11 cellular contexts compared by ENCODE assay signal in genomic region chr2:73630662-73631266, GRCh38. TPM values are rescaled to one million over a fixed set of nuclear protein-coding genes. Genes with fewer than 3 reads are reported as not detected.
DNase-seq lines count a peak whose midpoint lies in the region; ATAC-seq and TF ChIP-seq lines count a peak whose summit lies in the region.
"Not testable (repeated sequence)": the region's sequence is repeated elsewhere in the genome, so short reads cannot be mapped to it uniquely, and the experiment has no call there.
"Had no signal": no experiment of that assay in that cellular context is flagged by ENCODE, and none has a peak within 500 bp of the region (broad histone marks: within the 10 kb centered on the region; RNA-seq: fewer than 3 reads in every experiment).

No MANE protein-coding gene starts in this region.

- not testable (repeated sequence) for H3K27me3 Mint-ChIP-seq in activated naive CD8-positive, alpha-beta T cell treated with anti-CD3 and anti-CD28 coated beads, Interleukin-2, amount 50 U/mL, for 24 hours

- H3K4me3 Mint-ChIP-seq in activated naive CD8-positive, alpha-beta T cell treated with anti-CD3 and anti-CD28 coated beads, Interleukin-2, amount 50 U/mL, for 24 hours = not testable (repeated sequence)

- not testable (repeated sequence) for H3K23ac ChIP-seq in mesendoderm (ENCODE audit: low read length)

- not testable (repeated sequence) for H3K9ac ChIP-seq in mesendoderm (ENCODE audit: low read length)

- not testable (repeated sequence) for H3K4ac ChIP-seq in mesendoderm (ENCODE audit: low read depth, low read length)

- not testable (repeated sequence) for H3K27ac ChIP-seq in RWPE2 (ENCODE audit: poor library complexity, severe bottlenecking); mesendoderm (ENCODE audit: low read depth, low read length); upper lobe of right lung

- H3K9me3 Mint-ChIP-seq in activated naive CD8-positive, alpha-beta T cell treated with anti-CD3 and anti-CD28 coated beads, Interleukin-2, amount 50 U/mL, for 24 hours = peaks cover 13% of the 10 kb centered on the region

- TF ChIP-seq CTCF in RWPE2 (IDR thresholded peaks at IDR 0.05; ENCODE audit: poor library complexity, severe bottlenecking) (peak; percentile 40), fibroblast of the aortic adventitia (IDR thresholded peaks at IDR 0.05; ENCODE audit: insufficient read depth, low read length) (peak; percentile 49), upper lobe of right lung (IDR thresholded peaks at IDR 0.05) (peak; percentile 58)

- not testable (repeated sequence) for H3K27me3 ChIP-seq in RWPE2 (ENCODE audit: insufficient read depth, poor library complexity, severe bottlenecking); mesendoderm (ENCODE audit: insufficient read depth, low read length, poor library complexity); upper lobe of right lung

- not testable (repeated sequence) for H3K36me3 Mint-ChIP-seq in activated naive CD8-positive, alpha-beta T cell treated with anti-CD3 and anti-CD28 coated beads, Interleukin-2, amount 50 U/mL, for 24 hours (ENCODE audit: low read depth)

- H2BK120ac ChIP-seq in mesendoderm (ENCODE audit: low read depth, low read length) = not testable (repeated sequence)

- H3K27ac Mint-ChIP-seq in activated naive CD8-positive, alpha-beta T cell treated with anti-CD3 and anti-CD28 coated beads, Interleukin-2, amount 50 U/mL, for 24 hours = not testable (repeated sequence)

- not testable (repeated sequence) for H4K5ac ChIP-seq in mesendoderm (ENCODE audit: low read length)

- H3K79me1 ChIP-seq in mesendoderm (ENCODE audit: low read length) = not testable (repeated sequence)

- not testable (repeated sequence) for H3K79me2 ChIP-seq in mesendoderm (ENCODE audit: control insufficient read depth, insufficient read depth, low read length)

- H3K4me1 ChIP-seq in RWPE2 (ENCODE audit: insufficient read depth, poor library complexity, severe bottlenecking); mesendoderm (ENCODE audit: control insufficient read depth, low read depth, low read length); upper lobe of right lung: not testable (repeated sequence)

- not testable (repeated sequence) for H3K4me2 ChIP-seq in mesendoderm (ENCODE audit: low read length)

- ATAC-seq in GM21723 (IDR thresholded peaks at IDR 0.05; ENCODE audit: unreplicated experiment) (peak; percentile 63), RWPE2 (ENCODE audit: low read depth) (peak; percentile 87), upper lobe of right lung (peak; percentile 86)
- peak; percentile 85 for ATAC-seq in activated naive CD8-positive, alpha-beta T cell treated with anti-CD3 and anti-CD28 coated beads, Interleukin-2, amount 50 U/mL, for 24 hours

- not testable (repeated sequence) for H3K9me3 ChIP-seq in RWPE2 (ENCODE audit: severe bottlenecking); upper lobe of right lung

- H4K8ac ChIP-seq in mesendoderm (ENCODE audit: low read depth, low read length) = not testable (repeated sequence)

- intact Hi-C loops in upper lobe of right lung (cut with DNase I) = not testable (repeated sequence)

- H2AK5ac ChIP-seq in mesendoderm (ENCODE audit: low read length) = not testable (repeated sequence)

- not testable (repeated sequence) for H3K4me1 Mint-ChIP-seq in activated naive CD8-positive, alpha-beta T cell treated with anti-CD3 and anti-CD28 coated beads, Interleukin-2, amount 50 U/mL, for 24 hours

- H2BK15ac ChIP-seq in mesendoderm (replicated peaks; ENCODE audit: low read depth) = not testable (repeated sequence)

- DNase-seq in EL = peak; percentile 15
- DNase-seq in HT1080 (ENCODE audit: low read depth) = peak; percentile 39
- DNase-seq in RWPE2 (ENCODE audit: low spot score); activated naive CD8-positive, alpha-beta T cell treated with anti-CD3 and anti-CD28 coated beads, Interleukin-2, amount 50 U/mL, for 24 hours; fibroblast of the aortic adventitia (ENCODE audit: low read depth); upper lobe of right lung: not testable (repeated sequence)
- peak; percentile 18 for DNase-seq in mesendoderm

- H3K4me3 ChIP-seq in RWPE2 (ENCODE audit: severe bottlenecking); fibroblast of the aortic adventitia (ENCODE audit: low read depth, low read length); mesendoderm (ENCODE audit: low read length); upper lobe of right lung: not testable (repeated sequence)

- H3K36me3 ChIP-seq in RWPE2 (ENCODE audit: low read depth); mesendoderm (ENCODE audit: control insufficient read depth, insufficient read depth, low read length); upper lobe of right lung: not testable (repeated sequence)

- no CpG with 5 or more reads among the region's 2 CpGs for WGBS in mesendoderm (ENCODE audit: extremely low coverage, insufficient coverage, low lambda C conversion rate)

- not testable (repeated sequence) for H2BK5ac ChIP-seq in mesendoderm (ENCODE audit: low read length)

- H3K18ac ChIP-seq in mesendoderm (ENCODE audit: low read length) = not testable (repeated sequence)

- not testable (repeated sequence) for H3K56ac ChIP-seq in mesendoderm (ENCODE audit: low read length)

RNA-seq across cellular contexts. Expression of gene NAT8, which starts 11.5 kb away (rescaled TPM):
- not detected in 2 replicates for total RNA-seq in HT1080 (2014; rRNA removed; shearing (Covaris generic))
- polyA plus RNA-seq in HT1080 (2015; cell fraction: cytosol; rRNA removed) = not detected in 2 replicates
- polyA plus RNA-seq in HT1080 (2015; cell fraction: nucleus; rRNA removed) = not detected in 2 replicates
- total RNA-seq in fibroblast of the aortic adventitia (ENCODE audit: low replicate concordance) = not detected in 2 replicates
- polyA plus RNA-seq in mesendoderm (2013, experiment 1 of 2) = not detected
- not detected for polyA plus RNA-seq in mesendoderm (2013, experiment 2 of 2)
- not detected for total RNA-seq in upper lobe of right lung
- total RNA-seq: posterior vena cava, tibial nerve had no signal
- polyA plus RNA-seq: IgD-negative memory B cell had no signal
